ENCODE assay signal across 17 cellular contexts in genomic region chr5:56631719-56632118, GRCh38.
DNase-seq lines count a peak whose midpoint lies in the region; ATAC-seq and TF ChIP-seq lines count a peak whose summit lies in the region.
"Had no signal": no experiment of that assay in that cellular context is flagged by ENCODE, and none has a peak within 500 bp of the region (broad histone marks: within the 10 kb centered on the region; RNA-seq: fewer than 3 reads in every experiment).

No MANE protein-coding gene starts in this region.

- no peaks in the 10 kb centered on the region for H3K36me3 Mint-ChIP-seq in stimulated activated effector memory CD8-positive, alpha-beta T cell treated with anti-CD3 and anti-CD28 coated beads, Interleukin-12 subunit alpha, Interleukin-12 subunit beta, amount 100 ng/mL, for 72 hours

- TF ChIP-seq CTCF in NB4 (IDR thresholded peaks at IDR 0.05; ENCODE audit: low read depth, low read length) (no peak), RWPE2 (IDR thresholded peaks at IDR 0.05; ENCODE audit: poor library complexity, severe bottlenecking) (no peak), upper lobe of right lung (IDR thresholded peaks at IDR 0.05) (no peak), BE2C (IDR thresholded peaks at IDR 0.05; ENCODE audit: low read depth, low read length) (no peak)

- H3K4me1 ChIP-seq in RWPE2 (ENCODE audit: insufficient read depth, poor library complexity, severe bottlenecking) (no peaks in the 10 kb centered on the region), upper lobe of right lung (no peaks in the 10 kb centered on the region), BE2C (no peaks in the 10 kb centered on the region)

- H3K4me3 Mint-ChIP-seq in stimulated activated effector memory CD8-positive, alpha-beta T cell treated with anti-CD3 and anti-CD28 coated beads, Interleukin-12 subunit alpha, Interleukin-12 subunit beta, amount 100 ng/mL, for 72 hours: no peak overlapping the region
- H3K4me3 Mint-ChIP-seq: CD4-positive, alpha-beta T cell; GM23338 had no signal

- TF ChIP-seq POLR2A in NB4 (IDR thresholded peaks at IDR 0.05; ENCODE audit: extremely low read depth, insufficient read length): no peak

- H3K27ac ChIP-seq in RWPE2 (ENCODE audit: poor library complexity, severe bottlenecking) (no peak overlapping the region), upper lobe of right lung (no peak overlapping the region)

- no peaks in the 10 kb centered on the region for H3K4me1 Mint-ChIP-seq in stimulated activated effector memory CD8-positive, alpha-beta T cell treated with anti-CD3 and anti-CD28 coated beads, Interleukin-12 subunit alpha, Interleukin-12 subunit beta, amount 100 ng/mL, for 72 hours

- H3K27me3 ChIP-seq in RWPE2 (ENCODE audit: insufficient read depth, poor library complexity, severe bottlenecking): no peaks in the 10 kb centered on the region
- H3K27me3 ChIP-seq in upper lobe of right lung: no peaks in the 10 kb centered on the region
- H3K27me3 ChIP-seq in BE2C: no peaks in the 10 kb centered on the region

- H3K27ac Mint-ChIP-seq in stimulated activated effector memory CD8-positive, alpha-beta T cell treated with anti-CD3 and anti-CD28 coated beads, Interleukin-12 subunit alpha, Interleukin-12 subunit beta, amount 100 ng/mL, for 72 hours: no peak overlapping the region
- H3K27ac Mint-ChIP-seq: CD4-positive, alpha-beta T cell; GM23338 had no signal

- H3K9me3 Mint-ChIP-seq in stimulated activated effector memory CD8-positive, alpha-beta T cell treated with anti-CD3 and anti-CD28 coated beads, Interleukin-12 subunit alpha, Interleukin-12 subunit beta, amount 100 ng/mL, for 72 hours: peaks cover 5% of the 10 kb centered on the region

- DNase-seq in SKM-1 (lab: John Stamatoyannopoulos, UW; ENCODE audit: unreplicated experiment): peak; percentile 23
- DNase-seq in SKM-1 treated with dmso at 0.1 percent for 144 hours (lab: John Stamatoyannopoulos, UW; ENCODE audit: unreplicated experiment): no peak
- DNase-seq in NB4 (ENCODE audit: low read depth): peak; percentile 28
- no peak for DNase-seq in RWPE2 (ENCODE audit: low spot score)
- no peak for DNase-seq in upper lobe of right lung
- no peak for DNase-seq in BE2C
- no peak for DNase-seq in stimulated activated effector memory CD8-positive, alpha-beta T cell treated with anti-CD3 and anti-CD28 coated beads, Interleukin-12 subunit alpha, Interleukin-12 subunit beta, amount 100 ng/mL, for 72 hours (ENCODE audit: low spot score in 2 of 2)
- DNase-seq: CD4-positive, alpha-beta T cell; EL; NCI-H524 treated with DMSO at 0.1 percent for 48 hours; NK-92 treated with Interleukin-12 subunit alpha and Interleukin-12 subunit beta, amount 100 ng/mL, for 24 hours; SK-N-SH had no signal

- H3K9me3 ChIP-seq in RWPE2 (ENCODE audit: severe bottlenecking) (no peaks in the 10 kb centered on the region), upper lobe of right lung (no peaks in the 10 kb centered on the region), BE2C (no peaks in the 10 kb centered on the region; the same call in 1 of the 2 replicates)
- H3K9me3 ChIP-seq: SK-N-SH had no signal

- H3K36me3 ChIP-seq in RWPE2 (ENCODE audit: low read depth) (no peaks in the 10 kb centered on the region), upper lobe of right lung (no peaks in the 10 kb centered on the region), BE2C (no peaks in the 10 kb centered on the region)

- intact Hi-C loops in upper lobe of right lung (cut with DNase I): no loop called here

- ATAC-seq in RWPE2 (ENCODE audit: low read depth): 0 out of 3 replicates have a peak, but pooled peaks have one; percentile 42
- no peak for ATAC-seq in upper lobe of right lung
- no peak for ATAC-seq in stimulated activated effector memory CD8-positive, alpha-beta T cell treated with anti-CD3 and anti-CD28 coated beads, Interleukin-12 subunit alpha, Interleukin-12 subunit beta, amount 100 ng/mL, for 72 hours
- ATAC-seq: GM23338, HCT116, K562, Panc1, Right ventricle myocardium inferior had no signal

- no peak overlapping the region for H3K4me3 ChIP-seq in NB4 (ENCODE audit: low read depth, low read length)
- H3K4me3 ChIP-seq in RWPE2 (ENCODE audit: severe bottlenecking): no peak overlapping the region
- no peak overlapping the region for H3K4me3 ChIP-seq in upper lobe of right lung
- no peak overlapping the region for H3K4me3 ChIP-seq in BE2C (ENCODE audit: low read depth, low read length)
- H3K4me3 ChIP-seq: GM23338, K562 had no signal

Comparison
In these comparisons a context has a peak if more than half of its experiments do, and no peak if none do; other contexts are left out.
1. DNase-seq: peak in SKM-1 (single experiment) and NB4 (single experiment); none in SKM-1 treated with dmso at 0.1 percent for 144 hours (single experiment), RWPE2 (single experiment), upper lobe of right lung (single experiment), BE2C (single experiment) and stimulated activated effector memory CD8-positive, alpha-beta T cell treated with anti-CD3 and anti-CD28 coated beads, Interleukin-12 subunit alpha, Interleukin-12 subunit beta, amount 100 ng/mL, for 72 hours (0 of 2).